In genomic region chr17:4832829-4833177, GRCh38 we compare ENCODE assay signal across 8 cellular contexts. TPM values are rescaled to one million over a fixed set of nuclear protein-coding genes. Genes with fewer than 3 reads are reported as not detected.
DNase-seq lines count a peak whose midpoint lies in the region; ATAC-seq and TF ChIP-seq lines count a peak whose summit lies in the region.
"Not testable (repeated sequence)": the region's sequence is repeated elsewhere in the genome, so short reads cannot be mapped to it uniquely, and the experiment has no call there.

No MANE protein-coding gene starts in this region.

- H3K9me2 ChIP-seq in SK-N-SH = not testable (repeated sequence)

- POLR2A ChIA-PET in SK-N-SH (lab: Yijun Ruan, JAX) = interaction anchor here (0.8 kb wide), 1 partner anchor 43 kb away, joined by 3 read pairs; no protein-coding TSS in a partner anchor

- not testable (repeated sequence) for H3F3A ChIP-seq in SK-N-SH (replicated peaks; ENCODE audit: insufficient read depth)

- H3K27me3 Mint-ChIP-seq in CD4-positive, CD25-positive, alpha-beta regulatory T cell = peaks cover 11% of the 10 kb centered on the region
- H3K27me3 Mint-ChIP-seq in stimulated activated naive CD8-positive, alpha-beta T cell treated with anti-CD3 and anti-CD28 coated beads, Interleukin-15, Interleukin-2, amounts not matched to agents 100 ng/mL and 50 ng/mL, for 24 hours = not testable (repeated sequence)

- H3K9me3 ChIP-seq in CD4-positive, CD25-positive, alpha-beta regulatory T cell (ENCODE audit: control insufficient read depth in 2 of 2, low read length in 2 of 2); SK-N-SH; muscle layer of colon (ENCODE audit: low read length): not testable (repeated sequence)

- not testable (repeated sequence) for H3K27me3 ChIP-seq in CD4-positive, CD25-positive, alpha-beta regulatory T cell (ENCODE audit: control insufficient read depth, insufficient read depth, low read length); SK-N-SH (ENCODE audit: insufficient read depth); foreskin keratinocyte; muscle layer of colon (ENCODE audit: control insufficient read depth in 1 of 2, insufficient read depth in 2 of 2, low read length in 2 of 2)

- H2AFZ ChIP-seq in SK-N-SH (ENCODE audit: low read depth) = peak overlapping the region; percentile 93

- peak overlapping the region; percentile 89 to 96 (median 90) for H3K27ac Mint-ChIP-seq in CD4-positive, CD25-positive, alpha-beta regulatory T cell
- H3K27ac Mint-ChIP-seq in stimulated activated naive CD8-positive, alpha-beta T cell treated with anti-CD3 and anti-CD28 coated beads, Interleukin-15, Interleukin-2, amounts not matched to agents 100 ng/mL and 50 ng/mL, for 24 hours = peak overlapping the region; percentile 96

- peaks cover 33% of the 10 kb centered on the region for H3K4me1 ChIP-seq in CD4-positive, CD25-positive, alpha-beta regulatory T cell (ENCODE audit: control insufficient read depth, insufficient read depth, low read length, poor library complexity, severe bottlenecking)
- peaks cover 4 to 21% of the 10 kb centered on the region in 2 experiments; a peak in 3 of 4 replicates for H3K4me1 ChIP-seq in SK-N-SH (ENCODE audit: control insufficient read depth in 1 of 2, insufficient read depth in 2 of 2, low read depth in 1 of 2, low read length in 1 of 2)
- not testable (repeated sequence) for H3K4me1 ChIP-seq in foreskin keratinocyte
- peaks cover 22% of the 10 kb centered on the region for H3K4me1 ChIP-seq in muscle layer of colon (ENCODE audit: insufficient read depth, low read length)

- H3K4me2 ChIP-seq in SK-N-SH = peak overlapping the region; percentile 63

- CTCF ChIA-PET in SK-N-SH (lab: Yijun Ruan, JAX) = interaction anchor here (1.5 kb wide), 1 partner anchor 34 kb away, joined by 3 read pairs; no protein-coding TSS in a partner anchor

- H4K20me1 ChIP-seq in SK-N-SH (ENCODE audit: insufficient read depth) = 0 out of 2 replicates have a peak, but pooled peaks cover 21% of the 10 kb centered on the region

- not testable (repeated sequence) for H3K9me3 Mint-ChIP-seq in CD4-positive, CD25-positive, alpha-beta regulatory T cell; stimulated activated naive CD8-positive, alpha-beta T cell treated with anti-CD3 and anti-CD28 coated beads, Interleukin-15, Interleukin-2, amounts not matched to agents 100 ng/mL and 50 ng/mL, for 24 hours

- H3K9ac ChIP-seq in SK-N-SH (peak overlapping the region; percentile 76; the same call in 1 of the 2 replicates), muscle layer of colon (ENCODE audit: low read length) (peak overlapping the region; percentile 61)

- ATAC-seq in CD4-positive, CD25-positive, alpha-beta regulatory T cell (ENCODE audit: low read depth in 2 of 2); foreskin keratinocyte: not testable (repeated sequence)
- ATAC-seq in GM21528 (IDR thresholded peaks at IDR 0.05; ENCODE audit: low FRiP score, unreplicated experiment) (peak; percentile 27), HG03139 (IDR thresholded peaks at IDR 0.05; ENCODE audit: unreplicated experiment) (peak; percentile 6)

- TF ChIP-seq RAD21 in SK-N-SH (IDR thresholded peaks at IDR 0.05; ENCODE audit: low read length) = not testable (repeated sequence)

- TF ChIP-seq EP300 in SK-N-SH (IDR thresholded peaks at IDR 0.05; ENCODE audit: borderline replicate concordance in 1 of 2, low read depth in 1 of 2, low read length in 1 of 2) = not testable (repeated sequence)

- not testable (repeated sequence) for TF ChIP-seq CTCF in SK-N-SH (IDR thresholded peaks at IDR 0.05); astrocyte of the spinal cord (IDR thresholded peaks at IDR 0.05; ENCODE audit: low read depth, low read length); foreskin keratinocyte (conservative IDR thresholded peaks at IDR 0.05)

- not testable (repeated sequence) for H3K36me3 ChIP-seq in CD4-positive, CD25-positive, alpha-beta regulatory T cell (ENCODE audit: control insufficient read depth, insufficient read depth, low read length); SK-N-SH (replicated peaks in 1 of 2; ENCODE audit: control insufficient read depth in 1 of 2, insufficient read depth in 2 of 2, low read length in 1 of 2); muscle layer of colon (ENCODE audit: insufficient read depth, low read length)

- H3K4me3 ChIP-seq in CD4-positive, CD25-positive, alpha-beta regulatory T cell (ENCODE audit: low read depth, low read length) = peak overlapping the region; percentile 78
- H3K4me3 ChIP-seq in SK-N-SH (ENCODE audit: low read depth in 2 of 2, low read length in 1 of 2) (peak overlapping the region; percentile 95 to 97), astrocyte of the spinal cord (ENCODE audit: low read depth, low read length) (peak overlapping the region; percentile 83), muscle layer of colon (ENCODE audit: low read depth in 1 of 2, low read length in 2 of 2) (peak overlapping the region; percentile 75 to 88)

- in situ Hi-C loops in astrocyte of the spinal cord (cut with HindIII; ENCODE audit: low sequenced_read_pairs) = not testable (repeated sequence)

- peaks cover 11% of the 10 kb centered on the region for H3K36me3 Mint-ChIP-seq in CD4-positive, CD25-positive, alpha-beta regulatory T cell
- H3K36me3 Mint-ChIP-seq in stimulated activated naive CD8-positive, alpha-beta T cell treated with anti-CD3 and anti-CD28 coated beads, Interleukin-15, Interleukin-2, amounts not matched to agents 100 ng/mL and 50 ng/mL, for 24 hours (ENCODE audit: low read depth) = not testable (repeated sequence)

- peaks cover 45% of the 10 kb centered on the region for H3K79me2 ChIP-seq in SK-N-SH (ENCODE audit: insufficient read depth)

- DNase-seq in CD4-positive, CD25-positive, alpha-beta regulatory T cell; SK-N-SH; astrocyte of the spinal cord (ENCODE audit: low read depth, low spot score); foreskin keratinocyte: not testable (repeated sequence)

- WGBS in SK-N-SH (ENCODE audit: low lambda C conversion rate) = 2% methylated on average over 12 of the region's 17 CpGs

- peak overlapping the region; percentile 88 for H3K27ac ChIP-seq in CD4-positive, CD25-positive, alpha-beta regulatory T cell (ENCODE audit: insufficient read depth, low read length, poor library complexity, severe bottlenecking)
- H3K27ac ChIP-seq in SK-N-SH (ENCODE audit: low read depth in 2 of 2, low read length in 1 of 2) (peak overlapping the region; percentile 89 to 91), foreskin keratinocyte (peak overlapping the region; percentile 77), muscle layer of colon (ENCODE audit: low read depth, low read length) (peak overlapping the region; percentile 85)

- H3K4me1 Mint-ChIP-seq in CD4-positive, CD25-positive, alpha-beta regulatory T cell = peaks cover 23 to 37% (median 31%) of the 10 kb centered on the region in 4 donors
- H3K4me1 Mint-ChIP-seq in stimulated activated naive CD8-positive, alpha-beta T cell treated with anti-CD3 and anti-CD28 coated beads, Interleukin-15, Interleukin-2, amounts not matched to agents 100 ng/mL and 50 ng/mL, for 24 hours (ENCODE audit: low read depth) = peaks cover 36% of the 10 kb centered on the region

- peak overlapping the region; percentile 89 to 98 (median 95) for H3K4me3 Mint-ChIP-seq in CD4-positive, CD25-positive, alpha-beta regulatory T cell
- peak overlapping the region; percentile 89 for H3K4me3 Mint-ChIP-seq in stimulated activated naive CD8-positive, alpha-beta T cell treated with anti-CD3 and anti-CD28 coated beads, Interleukin-15, Interleukin-2, amounts not matched to agents 100 ng/mL and 50 ng/mL, for 24 hours

RNA-seq across cellular contexts. Expression of gene MINK1, which starts 0.3 kb away (rescaled TPM):
- 235 TPM for total RNA-seq in CD4-positive, CD25-positive, alpha-beta regulatory T cell
- polyA plus RNA-seq in CD4-positive, CD25-positive, alpha-beta regulatory T cell = 10 to 100 TPM in 3 of 4 donors, 1 to 10 TPM in 1; 9.4 to 13.4 (median 11.6) TPM
- polyA plus RNA-seq in SK-N-SH (2012; rRNA removed) (53.2 and 64.7 TPM in 2 replicates), foreskin keratinocyte (51.5 and 53.7 TPM in 2 replicates)
- polyA plus RNA-seq in SK-N-SH (2012; cell fraction: cytosol; rRNA removed) = 18.6 and 27.5 TPM in 2 replicates
- polyA plus RNA-seq in SK-N-SH (2012; cell fraction: nucleus; rRNA removed) = 231 and 235 TPM in 2 replicates
- total RNA-seq in foreskin keratinocyte = 81.5 and 85.5 TPM in 2 replicates

RNA-seq across cellular contexts. Expression of gene PLD2, which starts 25.9 kb away (rescaled TPM):
- total RNA-seq in CD4-positive, CD25-positive, alpha-beta regulatory T cell = 36.4 TPM
- polyA plus RNA-seq in CD4-positive, CD25-positive, alpha-beta regulatory T cell = 1 to 10 TPM; 1.6 to 4.7 (median 1.9) TPM
- polyA plus RNA-seq in SK-N-SH (2012; rRNA removed) (42.5 and 49.2 TPM in 2 replicates), foreskin keratinocyte (20.4 and 22.8 TPM in 2 replicates)
- 12.3 and 17.3 TPM in 2 replicates for polyA plus RNA-seq in SK-N-SH (2012; cell fraction: cytosol; rRNA removed)
- polyA plus RNA-seq in SK-N-SH (2012; cell fraction: nucleus; rRNA removed) = 199 and 209 TPM in 2 replicates
- 27.9 and 31.6 TPM in 2 replicates for total RNA-seq in foreskin keratinocyte

RNA-seq across cellular contexts. Expression of gene PSMB6, which starts 36.8 kb away (rescaled TPM):
- total RNA-seq in CD4-positive, CD25-positive, alpha-beta regulatory T cell = 64.7 TPM
- polyA plus RNA-seq in CD4-positive, CD25-positive, alpha-beta regulatory T cell = 100 to 1,000 TPM; 281 to 354 (median 319) TPM
- 325 and 331 TPM in 2 replicates for polyA plus RNA-seq in SK-N-SH (2012; rRNA removed)
- polyA plus RNA-seq in SK-N-SH (2012; cell fraction: cytosol; rRNA removed) = 253 and 290 TPM in 2 replicates
- 152 and 202 TPM in 2 replicates for polyA plus RNA-seq in SK-N-SH (2012; cell fraction: nucleus; rRNA removed)
- 231 and 249 TPM in 2 replicates for total RNA-seq in foreskin keratinocyte
- 385 and 388 TPM in 2 replicates for polyA plus RNA-seq in foreskin keratinocyte

RNA-seq across cellular contexts. Expression of gene GLTPD2, which starts 44.0 kb away (rescaled TPM):
- 0.39 TPM for total RNA-seq in CD4-positive, CD25-positive, alpha-beta regulatory T cell
- under 1 TPM in 1 of 4 donors, not detected in 3; 0.43 TPM for polyA plus RNA-seq in CD4-positive, CD25-positive, alpha-beta regulatory T cell
- polyA plus RNA-seq in SK-N-SH (2012; rRNA removed) = not detected in 2 replicates
- not detected in 2 replicates for polyA plus RNA-seq in SK-N-SH (2012; cell fraction: cytosol; rRNA removed)
- 0.07 TPM in 1 of 2 replicates, not detected in the other for polyA plus RNA-seq in SK-N-SH (2012; cell fraction: nucleus; rRNA removed)
- total RNA-seq in foreskin keratinocyte = not detected in 2 replicates
- polyA plus RNA-seq in foreskin keratinocyte = not detected in 2 replicates
